8 cellular contexts compared by ENCODE assay signal in genomic region chr17:1516403-1517161, GRCh38. TPM values are rescaled to one million over a fixed set of nuclear protein-coding genes. Genes with fewer than 3 reads are reported as not detected.
DNase-seq lines count a peak whose midpoint lies in the region; ATAC-seq and TF ChIP-seq lines count a peak whose summit lies in the region.

Gene INPP5K, minus strand, starts transcription at chr17:1516612. Its CDS starts 113 bp downstream, at chr17:1516499.

- H3K4me1 Mint-ChIP-seq in progenitor cell of endocrine pancreas (ENCODE audit: low read depth), result peaks cover 8% of the 10 kb centered on the region

- H3K27ac Mint-ChIP-seq in progenitor cell of endocrine pancreas, result peak within 1 kb of the TSS; percentile 96

- no peak for TF ChIP-seq CTCF in GM13976 (IDR thresholded peaks at IDR 0.05; ENCODE audit: borderline replicate concordance, control extremely low read depth, extremely low read depth, insufficient read depth, missing control alignments)
- no peak for TF ChIP-seq CTCF in progenitor cell of endocrine pancreas (IDR thresholded peaks at IDR 0.05; ENCODE audit: unreplicated experiment)

- no peaks in the 10 kb centered on the region for H3K27me3 Mint-ChIP-seq in progenitor cell of endocrine pancreas

- intact Hi-C loops in T-helper 1 cell treated with Interleukin-12 subunit alpha and Interleukin-12 subunit beta and Interleukin-4 antibody, amounts not matched to agents 30 ng/mL and 1 ng/mL, for 36 hours (cut with micrococcal nuclease), result loop anchor here (1.0 kb wide), 9 partner anchors 29 to 222 kb away; partner anchors contain the start of genes CRK, PITPNA, RILP and SLC43A2
- intact Hi-C loops in left cardiac atrium (cut with DNase I), result loop anchor here (5.0 to 10.0 kb wide), 4 partner anchors 62 to 242 kb away; partner anchors contain the start of genes BHLHA9 (in 1 of the 2), CRK (in 1 of the 2) and TRARG1 (in 1 of the 2)

- ATAC-seq in HG02870 (IDR thresholded peaks at IDR 0.05; ENCODE audit: unreplicated experiment) (peak; percentile 87), left cardiac atrium (peak; percentile 97)

- peaks cover 2% of the 10 kb centered on the region for H3K36me3 Mint-ChIP-seq in progenitor cell of endocrine pancreas (ENCODE audit: insufficient read depth)

- in situ Hi-C loops in GM13976 (cut with MboI; ENCODE audit: low sequenced_read_pairs, unreplicated experiment), result loop anchor here (10.0 kb wide), 1 partner anchor 162 kb away; no protein-coding TSS in a partner anchor

- peak within 1 kb of the TSS; percentile 88 for H3K4me3 Mint-ChIP-seq in progenitor cell of endocrine pancreas (ENCODE audit: low read depth)

- H3K9me3 Mint-ChIP-seq in progenitor cell of endocrine pancreas (ENCODE audit: low read depth), result no peaks in the 10 kb centered on the region

- DNase-seq in GM13976 (ENCODE audit: low spot score) (peak; percentile 100), NCI-H146 treated with DMSO at 0.1 percent for 48 hours (lab: John Stamatoyannopoulos, UW; ENCODE audit: unreplicated experiment) (peak; percentile 94), amniotic stem cell (lab: John Stamatoyannopoulos, UW) (peak; percentile 97), left cardiac atrium (peak; percentile 99), progenitor cell of endocrine pancreas (ENCODE audit: low spot score, unreplicated experiment) (peak; percentile 92), ureter (ENCODE audit: low spot score) (peak; percentile 98)

RNA-seq across cellular contexts. Expression of gene INPP5K, which starts in this region (rescaled TPM):
- 47.4 and 53.8 TPM in 2 replicates for total RNA-seq in T-helper 1 cell treated with Interleukin-12 subunit alpha and Interleukin-12 subunit beta and Interleukin-4 antibody, amounts not matched to agents 30 ng/mL and 1 ng/mL, for 36 hours
- 10 to 100 TPM; 29.7 to 30.1 TPM for total RNA-seq in left cardiac atrium
- total RNA-seq in progenitor cell of endocrine pancreas, result 27.1 and 29.8 TPM in 2 replicates
- 50.7 TPM for total RNA-seq in ureter

Comparison
In these comparisons a context has a peak if more than half of its experiments do, and no peak if none do; other contexts are left out.
1. Peak in every context shown above with its lines: DNase-seq and ATAC-seq.